In genomic region chr12:123787466-123787865, GRCh38 we compare ENCODE assay signal across 19 cellular contexts. TPM values are rescaled to one million over a fixed set of nuclear protein-coding genes. Genes with fewer than 3 reads are reported as not detected.
"Had no signal": no experiment of that assay in that cellular context is flagged by ENCODE, and none has a peak within 500 bp of the region (broad histone marks: within the 10 kb centered on the region; RNA-seq: fewer than 3 reads in every experiment).

No MANE protein-coding gene starts in this region.

- H3K4me1 ChIP-seq: ascending aorta, body of pancreas had no signal

- H3K27me3 ChIP-seq: ascending aorta, body of pancreas had no signal

- FAIRE-seq: bronchial epithelial cell, RCC 7860 had no signal

- H3K27ac ChIP-seq: ascending aorta, body of pancreas had no signal

- ATAC-seq: activated CD8-positive, alpha-beta memory T cell treated with anti-CD3 and anti-CD28 coated beads, Interleukin-2, amount 10 ng/mL, durations not matched to agents 7 days and 5 days; body of pancreas; PC-3 had no signal

- H3K36me3 ChIP-seq: ascending aorta had no signal

- DNase-seq: activated CD4-positive, alpha-beta T cell treated with anti-CD3 and anti-CD28 coated beads for 48 hours; activated CD4-positive, alpha-beta T cell treated with anti-CD3 and anti-CD28 coated beads, Interleukin-2, amount 50 U/mL, for 48 hours; activated CD4-positive, CD25-positive, alpha-beta regulatory T cell treated with anti-CD3 and anti-CD28 coated beads, Interleukin-2, amount 50 U/mL, for 72 hours; activated CD8-positive, alpha-beta memory T cell treated with anti-CD3 and anti-CD28 coated beads, Interleukin-2, amount 10 ng/mL, durations not matched to agents 7 days and 5 days; activated effector memory CD4-positive, alpha-beta T cell treated with Interleukin-2 at 50 U/mL for 16 hours; activated naive CD4-positive, alpha-beta T cell; activated T-cell treated with anti-CD3 and anti-CD28 coated beads, Interleukin-2, amount 50 U/mL, for 24 hours; amniotic stem cell; body of pancreas; NCI-H1092; NCI-H1417; NCI-H2029 treated with DMSO at 0.1 percent for 48 hours; NCI-H510A treated with DMSO at 0.1 percent for 48 hours; NCI-H69; PC-3; SHP77 treated with DMSO at 0.1 percent for 48 hours had no signal

- H3K4me3 ChIP-seq: ascending aorta, body of pancreas had no signal

- H3K9me3 ChIP-seq: ascending aorta had no signal

RNA-seq across cellular contexts. Expression of gene DNAH10, which starts 25.4 kb away (rescaled TPM):
- total RNA-seq: ascending aorta had no signal
